ENCODE assay signal across 1 cellular context in the genomic region with DNA sequence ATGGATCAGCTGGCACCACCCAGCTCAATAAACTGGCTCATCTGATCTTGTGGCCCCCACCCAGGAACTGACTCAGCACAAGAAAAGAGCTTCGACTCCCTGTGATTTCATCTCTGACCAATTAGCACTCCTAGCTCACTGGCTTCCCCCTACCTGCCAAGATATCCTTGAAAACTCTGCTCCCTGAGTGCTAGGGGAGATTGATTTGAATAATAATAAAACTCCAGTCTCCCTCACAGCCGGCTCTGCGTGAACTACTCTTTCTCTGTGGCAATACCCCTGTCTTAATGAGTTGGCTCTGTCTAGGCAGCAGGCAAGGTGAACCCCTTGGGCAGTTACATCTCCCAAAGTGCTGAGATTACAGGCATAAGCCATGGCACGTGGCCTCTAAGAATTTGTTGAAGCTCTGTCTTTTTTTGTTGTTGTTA.
A peak's percentile ranks its signal among the peaks of the same experiment; 100 is the strongest.
TF ChIP-seq lines count a peak whose summit lies in the region.

No MANE protein-coding gene starts in this region.

TF ChIP-seq in K562, 482 proteins besides CTCF, POLR2A, EP300 and RAD21 (continued from another document):
- no peak for TF ChIP-seq TCFL5 (CRISPR knock-in tag; conservative IDR thresholded peaks at IDR 0.05)
- 0 out of 2 replicates have a peak, but pooled peaks have one; percentile 23 for TF ChIP-seq GATA2 (CRISPR knock-in tag; IDR thresholded peaks at IDR 0.05)
- TF ChIP-seq ETV1 (tag; conservative IDR thresholded peaks at IDR 0.05; ENCODE audit: low read depth), result no peak
- no peak for TF ChIP-seq GATAD2A (IDR thresholded peaks at IDR 0.05)
